Comparison of ENCODE assay signal across 10 cellular contexts in genomic region chr14:35398095-35398584, GRCh38. TPM values are rescaled to one million over a fixed set of nuclear protein-coding genes. Genes with fewer than 3 reads are reported as not detected.
A peak's percentile ranks its signal among the peaks of the same experiment; 100 is the strongest.
DNase-seq lines count a peak whose midpoint lies in the region; ATAC-seq, FAIRE-seq and TF ChIP-seq lines count a peak whose summit lies in the region.
"Had no signal": no experiment of that assay in that cellular context is flagged by ENCODE, and none has a peak within 500 bp of the region (broad histone marks: within the 10 kb centered on the region; RNA-seq: fewer than 3 reads in every experiment).

No MANE protein-coding gene starts in this region.

- FAIRE-seq in K562 (lab: Jason Lieb, UNC) (no peak), HepG2 (lab: Jason Lieb, UNC) (no peak)
- FAIRE-seq: colon had no signal

- no peaks in the 10 kb centered on the region for H3K9me3 ChIP-seq in K562 (replicated peaks; ENCODE audit: control insufficient read depth, insufficient read depth, low read depth, low read length)
- no peaks in the 10 kb centered on the region for H3K9me3 ChIP-seq in HepG2 (ENCODE audit: low read length)
- H3K9me3 ChIP-seq in transverse colon: no peaks in the 10 kb centered on the region

- no peaks in the 10 kb centered on the region for H3K27me3 Mint-ChIP-seq in activated CD4-positive, alpha-beta memory T cell treated with anti-CD3 and anti-CD28 coated beads for 36 hours
- H3K27me3 Mint-ChIP-seq in activated CD4-positive, alpha-beta memory T cell treated with anti-CD3 and anti-CD28 coated beads, Interleukin-2, amount 10 ng/mL, durations not matched to agents 7 days and 5 days: no peaks in the 10 kb centered on the region

- H3K27ac Mint-ChIP-seq in activated CD4-positive, alpha-beta memory T cell treated with anti-CD3 and anti-CD28 coated beads for 36 hours: peak overlapping the region; percentile 61
- no peak overlapping the region for H3K27ac Mint-ChIP-seq in activated CD4-positive, alpha-beta memory T cell treated with anti-CD3 and anti-CD28 coated beads, Interleukin-2, amount 10 ng/mL, durations not matched to agents 7 days and 5 days

- H3K36me3 ChIP-seq in K562 (ENCODE audit: control insufficient read depth, insufficient read depth, low read length) (peaks cover 33% of the 10 kb centered on the region), HepG2 (replicated peaks in 1 of 2; ENCODE audit: control insufficient read depth in 1 of 2, insufficient read depth in 2 of 2, low read length in 2 of 2) (peaks cover 16 to 26% of the 10 kb centered on the region in 2 experiments), transverse colon (peaks cover 0 to 32% (median 21%) of the 10 kb centered on the region in 4 donors)

- TF ChIP-seq CTCF in K562 (IDR thresholded peaks at IDR 0.05 in 2 of 3, conservative IDR thresholded peaks at IDR 0.05 in 1 of 3; ENCODE audit: insufficient read depth in 2 of 3, low read depth in 1 of 3, low read length in 3 of 3) (no peak), HepG2 (CRISPR knock-in tag; IDR thresholded peaks at IDR 0.05) (no peak), transverse colon (IDR thresholded peaks at IDR 0.05) (no peak)

- no peak for DNase-seq in activated CD4-positive, alpha-beta memory T cell treated with anti-CD3 and anti-CD28 coated beads for 36 hours
- no peak for DNase-seq in activated CD4-positive, alpha-beta memory T cell treated with anti-CD3 and anti-CD28 coated beads, Interleukin-2, amount 10 ng/mL, durations not matched to agents 7 days and 5 days
- DNase-seq in K562 (ENCODE audit: extremely low read depth in 1 of 4, low spot score in 3 of 4) (no peak), HepG2 (ENCODE audit: low spot score) (no peak), transverse colon (no peak)

- H4K20me1 ChIP-seq in K562 (replicated peaks; ENCODE audit: control insufficient read depth, insufficient read depth, low read length) (no peaks in the 10 kb centered on the region), HepG2 (ENCODE audit: insufficient read depth, low read length) (peaks cover 22% of the 10 kb centered on the region)

- H3K4me2 ChIP-seq in K562 (ENCODE audit: insufficient read depth, low read length) (no peak overlapping the region), HepG2 (ENCODE audit: low read depth, low read length) (peak overlapping the region; percentile 62)

- 35% methylated on average over 2 of the region's 3 CpGs for WGBS in K562 (ENCODE audit: insufficient coverage, low coverage, missing lambda C conversion rate)
- 41% methylated on average over 3 of the region's 3 CpGs for WGBS in HepG2 (ENCODE audit: low lambda C conversion rate)
- WGBS in transverse colon (ENCODE audit: low coverage in 1 of 2), 2 donors: 34 to 42% methylated on average over 3 of the region's 3 CpGs

- H3K9ac ChIP-seq in K562 (ENCODE audit: insufficient read depth in 1 of 2, low read depth in 2 of 2, low read length in 2 of 2) (no peak overlapping the region), HepG2 (ENCODE audit: insufficient read depth, low read depth, low read length) (0 out of 2 replicates have a peak overlapping the region, but pooled peaks have one; percentile 10)

- TF ChIP-seq POLR2A in K562 (conservative IDR thresholded peaks at IDR 0.05) (no peak), HepG2 (IDR thresholded peaks at IDR 0.05; ENCODE audit: insufficient read depth in 1 of 2, low read depth in 2 of 2, low read length in 2 of 2) (no peak), transverse colon (IDR thresholded peaks at IDR 0.05) (no peak)

- TF ChIP-seq RAD21 in K562 (CRISPR knock-in tag; conservative IDR thresholded peaks at IDR 0.05 in 1 of 2, IDR thresholded peaks at IDR 0.05 in 1 of 2) (no peak), HepG2 (CRISPR knock-in tag; IDR thresholded peaks at IDR 0.05) (no peak)

- H3K9me3 Mint-ChIP-seq in activated CD4-positive, alpha-beta memory T cell treated with anti-CD3 and anti-CD28 coated beads for 36 hours: no peaks in the 10 kb centered on the region
- no peaks in the 10 kb centered on the region for H3K9me3 Mint-ChIP-seq in activated CD4-positive, alpha-beta memory T cell treated with anti-CD3 and anti-CD28 coated beads, Interleukin-2, amount 10 ng/mL, durations not matched to agents 7 days and 5 days
- H3K9me3 Mint-ChIP-seq: neural crest cell had no signal

- TF ChIP-seq EP300 in K562 (IDR thresholded peaks at IDR 0.05; ENCODE audit: low read length): no peak
- TF ChIP-seq EP300 in HepG2 (IDR thresholded peaks at IDR 0.05; ENCODE audit: low read depth in 2 of 2, low read length in 2 of 2): no peak
- no peak for TF ChIP-seq EP300 in HepG2 (CRISPR knock-in tag; IDR thresholded peaks at IDR 0.05; ENCODE audit: borderline replicate concordance)
- no peak for TF ChIP-seq EP300 in transverse colon (IDR thresholded peaks at IDR 0.05; ENCODE audit: low read depth)

- H3K27ac ChIP-seq in K562 (ENCODE audit: extremely low read depth, low read depth, low read length) (no peak overlapping the region), HepG2 (ENCODE audit: extremely low read length, insufficient read depth, low read length) (no peak overlapping the region), transverse colon (peak overlapping the region; percentile 99 to 100 (median 100))

- H3K36me3 Mint-ChIP-seq in activated CD4-positive, alpha-beta memory T cell treated with anti-CD3 and anti-CD28 coated beads for 36 hours: peaks cover 38% of the 10 kb centered on the region
- peaks cover 36% of the 10 kb centered on the region for H3K36me3 Mint-ChIP-seq in activated CD4-positive, alpha-beta memory T cell treated with anti-CD3 and anti-CD28 coated beads, Interleukin-2, amount 10 ng/mL, durations not matched to agents 7 days and 5 days (ENCODE audit: low read depth)

- H2AFZ ChIP-seq in K562 (ENCODE audit: low read depth, low read length) (peak overlapping the region; percentile 40; the same call in 1 of the 2 replicates), HepG2 (ENCODE audit: low read length) (no peak overlapping the region)

- in situ Hi-C loops in K562 (cut with MboI) (no loop called here), HepG2 (cut with HindIII; ENCODE audit: extremely low pct_ligation_motif_present, low pct_unique_long_range_greater_than_20kb) (no loop called here), transverse colon (cut with MboI; ENCODE audit: low pct_ligation_motif_present in 1 of 4, low pct_unique_long_range_greater_than_20kb in 1 of 4, low sequenced_read_pairs in 3 of 4) (loop anchor here in 1 of 4 donors (5.0 kb wide), 1 partner anchor 56 kb away; no protein-coding TSS in a partner anchor)

- H3K4me1 Mint-ChIP-seq in activated CD4-positive, alpha-beta memory T cell treated with anti-CD3 and anti-CD28 coated beads for 36 hours (ENCODE audit: low read depth): peaks cover 40% of the 10 kb centered on the region
- H3K4me1 Mint-ChIP-seq in activated CD4-positive, alpha-beta memory T cell treated with anti-CD3 and anti-CD28 coated beads, Interleukin-2, amount 10 ng/mL, durations not matched to agents 7 days and 5 days: peaks cover 49% of the 10 kb centered on the region

- H3K4me1 ChIP-seq in K562 (replicated peaks in 1 of 2; ENCODE audit: control insufficient read depth in 2 of 2, insufficient read depth in 2 of 2, low read length in 2 of 2): peaks cover 13 to 21% of the 10 kb centered on the region in 2 experiments; a peak in 4 of 5 replicates
- peaks cover 79% of the 10 kb centered on the region for H3K4me1 ChIP-seq in HepG2 (ENCODE audit: insufficient read depth, low read length)
- peaks cover 5 to 62% (median 48%) of the 10 kb centered on the region in 4 donors for H3K4me1 ChIP-seq in transverse colon

- no peak overlapping the region for H3K4me3 Mint-ChIP-seq in activated CD4-positive, alpha-beta memory T cell treated with anti-CD3 and anti-CD28 coated beads for 36 hours
- no peak overlapping the region for H3K4me3 Mint-ChIP-seq in activated CD4-positive, alpha-beta memory T cell treated with anti-CD3 and anti-CD28 coated beads, Interleukin-2, amount 10 ng/mL, durations not matched to agents 7 days and 5 days
- H3K4me3 Mint-ChIP-seq: neural crest cell had no signal

- BruUV-seq in K562 (replicated peaks; lab: Mats Ljungman, UMichigan): no TSS peak
- BruUV-seq in HepG2 (replicated peaks; lab: Mats Ljungman, UMichigan): no TSS peak

- POLR2A ChIA-PET in activated CD4-positive, alpha-beta memory T cell treated with anti-CD3 and anti-CD28 coated beads for 36 hours (lab: Charles Lee): interaction anchor here (1.0 to 10.6 kb wide), 6 partner anchors 31 to 113 kb away, joined by 3 to 181 read pairs (median 68); no protein-coding TSS in a partner anchor
- POLR2A ChIA-PET in activated CD4-positive, alpha-beta memory T cell treated with anti-CD3 and anti-CD28 coated beads, Interleukin-2, amount 10 ng/mL, durations not matched to agents 7 days and 5 days (lab: Charles Lee): interaction anchor here (1.2 to 1.4 kb wide), 3 partner anchors 18 to 352 kb away, joined by 3 to 6 read pairs (median 4); partner anchors contain the start of gene FAM177A1
- POLR2A ChIA-PET in K562 (lab: Yijun Ruan, JAX): interaction anchor here (0.5 kb wide), 1 partner anchor 901 kb away, joined by 3 read pairs; no protein-coding TSS in a partner anchor
- POLR2A ChIA-PET in HepG2 (lab: Yijun Ruan, JAX): interaction anchor here (0.6 to 11.4 kb wide), 16 partner anchors 9 to 352 kb away, joined by 3 to 473 read pairs (median 8); partner anchors contain the start of genes FAM177A1, PPP2R3C, PRORP and PSMA6

- H3K9me1 ChIP-seq in K562 (ENCODE audit: control insufficient read depth, insufficient read depth, low read length): no peaks in the 10 kb centered on the region

- no peak overlapping the region for H3K4me3 ChIP-seq in K562
- H3K4me3 ChIP-seq in HepG2 (replicated peaks in 1 of 3; ENCODE audit: insufficient read depth in 1 of 3, low read depth in 2 of 3, low read length in 3 of 3): no peak overlapping the region; a peak in 1 of 6 replicates
- no peak overlapping the region for H3K4me3 ChIP-seq in transverse colon

- H3K27me3 ChIP-seq in K562 (ENCODE audit: control insufficient read depth in 2 of 2, insufficient read depth in 2 of 2, low read length in 2 of 2): no peaks in the 10 kb centered on the region
- H3K27me3 ChIP-seq in HepG2 (ENCODE audit: control insufficient read depth in 1 of 2, insufficient read depth in 2 of 2, low read length in 2 of 2): no peaks in the 10 kb centered on the region
- H3K27me3 ChIP-seq in transverse colon: no peaks in the 10 kb centered on the region

- peaks cover 21% of the 10 kb centered on the region for H3K79me2 ChIP-seq in K562 (ENCODE audit: control insufficient read depth, insufficient read depth, low read length)
- H3K79me2 ChIP-seq in HepG2 (ENCODE audit: insufficient read depth, low read length): peaks cover 17% of the 10 kb centered on the region

- CTCF ChIA-PET in activated CD4-positive, alpha-beta memory T cell treated with anti-CD3 and anti-CD28 coated beads for 36 hours (lab: Charles Lee): interaction anchor here (0.9 kb wide), 1 partner anchor 19 kb away, joined by 3 read pairs; no protein-coding TSS in a partner anchor
- CTCF ChIA-PET in activated CD4-positive, alpha-beta memory T cell treated with anti-CD3 and anti-CD28 coated beads, Interleukin-2, amount 10 ng/mL, durations not matched to agents 7 days and 5 days (lab: Charles Lee): interaction anchor here (1.6 kb wide), 1 partner anchor 30 kb away, joined by 4 read pairs; no protein-coding TSS in a partner anchor
- CTCF ChIA-PET in K562 (lab: Yijun Ruan, JAX; ENCODE audit: low intra/inter-chr PET ratio) (interaction anchor here (0.6 kb wide), 1 partner anchor 227 kb away, joined by 3 read pairs; no protein-coding TSS in a partner anchor), HepG2 (lab: Yijun Ruan, JAX; ENCODE audit: low intra/inter-chr PET ratio, low total read pairs) (no interaction called here)

- ATAC-seq in K562: no peak
- peak; percentile 4 for ATAC-seq in HepG2
- ATAC-seq in GM18519 (IDR thresholded peaks at IDR 0.05; ENCODE audit: low FRiP score, unreplicated experiment): no peak
- no peak for ATAC-seq in GM19328 (IDR thresholded peaks at IDR 0.05; ENCODE audit: unreplicated experiment)
- no peak for ATAC-seq in HG03175 (IDR thresholded peaks at IDR 0.05; ENCODE audit: unreplicated experiment)

- intact Hi-C loops in activated CD4-positive, alpha-beta memory T cell treated with anti-CD3 and anti-CD28 coated beads for 36 hours (cut with micrococcal nuclease): no loop called here
- intact Hi-C loops in K562 (cut with micrococcal nuclease) (no loop called here), HepG2 (cut with micrococcal nuclease; ENCODE audit: unreplicated experiment) (no loop called here), transverse colon (cut with DNase I; ENCODE audit: low total_unique reads) (no loop called here)

RNA-seq across cellular contexts. Expression of gene NFKBIA, which starts 6.4 kb away (rescaled TPM):
- 100 to 1,000 TPM; 390 to 393 TPM for total RNA-seq in activated CD4-positive, alpha-beta memory T cell treated with anti-CD3 and anti-CD28 coated beads for 36 hours
- total RNA-seq in activated CD4-positive, alpha-beta memory T cell treated with anti-CD3 and anti-CD28 coated beads, Interleukin-2, amount 10 ng/mL, durations not matched to agents 7 days and 5 days: 100 to 1,000 TPM; 102 to 109 TPM
- total RNA-seq in K562 (2011; cell fraction: chromatin; rRNA removed; ENCODE audit: low replicate concordance): 39.0 and 119 TPM in 2 replicates
- total RNA-seq in K562 (2011; cell fraction: nucleolus; rRNA removed): 77.4 and 121 TPM in 2 replicates
- total RNA-seq in K562 (2011; cell fraction: nucleoplasm; rRNA removed): 50.6 and 60.0 TPM in 2 replicates
- total RNA-seq in K562 (2014; rRNA removed): 20.9 and 39.6 TPM in 2 replicates
- total RNA-seq in K562 (2014; rRNA removed; fragmentation: Illumina TruSeq; extraction: Trizol): 16.7 and 17.7 TPM in 2 replicates
- total RNA-seq in K562 (2015; rRNA removed; fragmentation: Illumina TruSeq; extraction: Trizol): 31.8 and 34.5 TPM in 2 replicates
- total RNA-seq in K562 (2021): 21.3 and 22.7 TPM in 2 replicates
- polyA plus RNA-seq in K562 (2011; rRNA removed): 15.0 and 23.8 TPM in 2 replicates
- polyA plus RNA-seq in K562 (2011; cell fraction: cytosol; rRNA removed): 17.5 and 26.1 TPM in 2 replicates
- polyA plus RNA-seq in K562 (2011; cell fraction: nucleus; rRNA removed): 75.3 and 106 TPM in 2 replicates
- 23.5 and 32.0 TPM in 2 replicates for polyA plus RNA-seq in K562 (2012)
- polyA plus RNA-seq in K562 (2014; fragmentation: Illumina TruSeq; extraction: Trizol): 23.8 and 24.4 TPM in 2 replicates
- polyA plus RNA-seq in K562 (2014; fragmentation: Nextera tagmentation; extraction: Ambion mirVana): 1 to 10 TPM; 6.9 to 8.8 TPM
- polyA plus RNA-seq in K562 (2014; rRNA removed): 15.3 and 18.2 TPM in 2 replicates
- 19.5 and 24.3 TPM in 2 replicates for polyA minus RNA-seq in K562 (2011; rRNA and poly(A)+ RNA removed)
- polyA minus RNA-seq in K562 (2011; cell fraction: cytosol; rRNA and poly(A)+ RNA removed): 17.6 and 21.0 TPM in 2 replicates
- polyA minus RNA-seq in K562 (2011; cell fraction: nucleus; rRNA and poly(A)+ RNA removed): 67.9 and 90.0 TPM in 2 replicates
- total RNA-seq in HepG2 (2016; rRNA removed; fragmentation: Illumina TruSeq; extraction: Trizol): 232 and 319 TPM in 2 replicates
- total RNA-seq in HepG2 (2016; cell fraction: cytosol; rRNA removed; fragmentation: Illumina TruSeq; extraction: Trizol; ENCODE audit: low read depth): 103 and 116 TPM in 2 replicates
- total RNA-seq in HepG2 (2016; cell fraction: insoluble cytoplasmic fraction; rRNA removed; fragmentation: Illumina TruSeq; extraction: Trizol): 208 and 321 TPM in 2 replicates
- total RNA-seq in HepG2 (2016; cell fraction: membrane; rRNA removed; fragmentation: Illumina TruSeq; extraction: Trizol): 196 and 209 TPM in 2 replicates
- 367 and 382 TPM in 2 replicates for total RNA-seq in HepG2 (2016; cell fraction: nucleus; rRNA removed; fragmentation: Illumina TruSeq; extraction: Trizol)
- polyA plus RNA-seq in HepG2 (2011; rRNA removed): 173 and 197 TPM in 2 replicates
- polyA plus RNA-seq in HepG2 (2011; cell fraction: cytosol; rRNA removed): 81.6 and 128 TPM in 2 replicates
- polyA plus RNA-seq in HepG2 (2011; cell fraction: nucleus; rRNA removed): 363 and 589 TPM in 2 replicates
- 58.7 and 87.8 TPM in 2 replicates for polyA plus RNA-seq in HepG2 (2012)
- 21.2 and 21.7 TPM in 2 replicates for polyA plus RNA-seq in HepG2 (2016; cell fraction: cytosol; fragmentation: Illumina TruSeq; extraction: Trizol; ENCODE audit: low read depth)
- polyA plus RNA-seq in HepG2 (2016; cell fraction: insoluble cytoplasmic fraction; fragmentation: Illumina TruSeq; extraction: Trizol; ENCODE audit: low read depth): 160 and 187 TPM in 2 replicates
- 41.5 and 42.6 TPM in 2 replicates for polyA plus RNA-seq in HepG2 (2016; cell fraction: membrane; fragmentation: Illumina TruSeq; extraction: Trizol; ENCODE audit: low read depth)
- polyA plus RNA-seq in HepG2 (2016; cell fraction: nucleus; fragmentation: Illumina TruSeq; extraction: Trizol; ENCODE audit: insufficient read depth, low read depth): 546 and 548 TPM in 2 replicates
- polyA minus RNA-seq in HepG2 (2011; rRNA and poly(A)+ RNA removed; ENCODE audit: low replicate concordance): 421 and 666 TPM in 2 replicates
- polyA minus RNA-seq in HepG2 (2011; cell fraction: cytosol; rRNA and poly(A)+ RNA removed): 80.5 and 103 TPM in 2 replicates
- polyA minus RNA-seq in HepG2 (2011; cell fraction: nucleus; rRNA and poly(A)+ RNA removed): 421 and 559 TPM in 2 replicates
- total RNA-seq in transverse colon: 1,000 to 10,000 TPM in 1 of 4 donors, 100 to 1,000 TPM in 3; 362 to 1,916 (median 456) TPM

Comparison
In these comparisons a context has a peak if more than half of its experiments do, and no peak if none do; other contexts are left out.
1. H3K27ac ChIP-seq: peak in transverse colon (4 of 4); none in K562 (single experiment) and HepG2 (single experiment).